Comparison of ENCODE assay signal across 8 cellular contexts in the genomic region with DNA sequence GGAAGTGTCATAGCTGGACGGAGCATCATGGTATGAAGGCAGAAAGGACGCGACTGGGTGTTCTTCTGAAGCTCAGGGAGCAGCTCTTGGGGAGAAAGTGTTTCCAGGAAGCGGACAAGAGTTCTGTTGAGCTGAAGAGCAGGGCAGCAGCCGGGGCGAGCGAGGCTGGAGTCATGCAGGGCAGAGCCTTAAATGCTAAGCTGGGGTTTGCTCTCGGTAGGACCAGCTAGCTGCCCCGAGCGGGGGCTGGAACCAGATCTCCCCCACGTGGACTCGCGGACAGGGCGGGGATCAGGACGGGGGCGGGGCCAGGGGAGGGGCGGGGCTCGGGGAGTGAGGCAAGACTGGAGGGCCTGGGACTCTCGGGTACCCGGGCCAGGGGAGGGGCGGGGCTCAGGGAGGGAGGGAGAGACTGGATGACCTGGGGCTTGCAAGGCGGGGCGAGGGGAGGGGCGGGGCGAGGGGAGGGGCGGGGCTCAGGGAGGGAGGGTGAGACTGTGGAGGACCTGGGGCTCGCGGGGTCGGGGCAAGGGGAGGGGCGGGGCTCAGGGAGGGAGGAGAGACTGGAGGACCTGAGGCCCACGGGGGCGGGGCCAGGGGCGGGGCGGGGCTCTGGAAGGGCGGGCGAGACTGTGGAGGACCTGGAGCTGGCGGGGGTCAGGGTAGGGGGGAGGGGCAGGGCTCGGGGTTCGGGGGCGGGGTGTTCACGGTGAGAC. TPM values are rescaled to one million over a fixed set of nuclear protein-coding genes. Genes with fewer than 3 reads are reported as not detected.
DNase-seq lines count a peak whose midpoint lies in the region; ATAC-seq lines count a peak whose summit lies in the region.

No MANE protein-coding gene starts in this region.

- H3K36me3 ChIP-seq in ACC112 (ENCODE audit: insufficient read depth, low read length), result no peaks in the 10 kb centered on the region

- no peaks in the 10 kb centered on the region for H3K9me3 Mint-ChIP-seq in activated CD4-positive, alpha-beta T cell treated with anti-CD3 and anti-CD28 coated beads, Interleukin-2, amount 10 ng/mL, durations not matched to agents 7 days and 5 days

- CTCF ChIA-PET in activated CD4-positive, alpha-beta T cell treated with anti-CD3 and anti-CD28 coated beads, Interleukin-2, amount 10 ng/mL, durations not matched to agents 7 days and 5 days (lab: Charles Lee), result interaction anchor here (1.1 kb wide), 1 partner anchor 8 kb away, joined by 3 read pairs; no protein-coding TSS in a partner anchor

- H2AFZ ChIP-seq in ACC112 (ENCODE audit: low read length, unreplicated experiment), result peak overlapping the region; percentile 95

- peak overlapping the region; percentile 74 for H3K4me3 Mint-ChIP-seq in activated CD4-positive, alpha-beta T cell treated with anti-CD3 and anti-CD28 coated beads, Interleukin-2, amount 10 ng/mL, durations not matched to agents 7 days and 5 days

- H3K27ac ChIP-seq in ACC112 (ENCODE audit: low read depth, low read length), result no peak overlapping the region

- H3K4me1 ChIP-seq in ACC112 (ENCODE audit: control insufficient read depth, insufficient read depth, low read length, unreplicated experiment), result peaks cover 13% of the 10 kb centered on the region

- peaks cover 37% of the 10 kb centered on the region for H3K4me1 Mint-ChIP-seq in activated CD4-positive, alpha-beta T cell treated with anti-CD3 and anti-CD28 coated beads, Interleukin-2, amount 10 ng/mL, durations not matched to agents 7 days and 5 days

- H3K4me3 ChIP-seq in ACC112 (ENCODE audit: low read depth, low read length), result peak overlapping the region; percentile 94

- H3K36me3 Mint-ChIP-seq in activated CD4-positive, alpha-beta T cell treated with anti-CD3 and anti-CD28 coated beads, Interleukin-2, amount 10 ng/mL, durations not matched to agents 7 days and 5 days (ENCODE audit: low read depth), result peaks cover 5% of the 10 kb centered on the region

- POLR2A ChIA-PET in activated CD4-positive, alpha-beta T cell treated with anti-CD3 and anti-CD28 coated beads, Interleukin-2, amount 10 ng/mL, durations not matched to agents 7 days and 5 days (lab: Charles Lee), result interaction anchor here (1.1 kb wide), 1 partner anchor 9 kb away, joined by 9 read pairs; no protein-coding TSS in a partner anchor

- H3K27ac Mint-ChIP-seq in activated CD4-positive, alpha-beta T cell treated with anti-CD3 and anti-CD28 coated beads, Interleukin-2, amount 10 ng/mL, durations not matched to agents 7 days and 5 days, result peak overlapping the region; percentile 47

- H3K27me3 ChIP-seq in ACC112 (ENCODE audit: insufficient read depth, low read length), result no peaks in the 10 kb centered on the region

- peaks cover 6% of the 10 kb centered on the region for H3K27me3 Mint-ChIP-seq in activated CD4-positive, alpha-beta T cell treated with anti-CD3 and anti-CD28 coated beads, Interleukin-2, amount 10 ng/mL, durations not matched to agents 7 days and 5 days

- ATAC-seq in GM18907 (IDR thresholded peaks at IDR 0.05; ENCODE audit: unreplicated experiment) (peak; percentile 57), HG03196 (IDR thresholded peaks at IDR 0.05; ENCODE audit: unreplicated experiment) (peak; percentile 47)

- DNase-seq in NCI-H524 treated with DMSO at 0.1 percent for 48 hours (lab: John Stamatoyannopoulos, UW) (peak; percentile 73), cortex of kidney (lab: John Stamatoyannopoulos, UW) (peak; percentile 29), left kidney (ENCODE audit: low read depth, low spot score) (peak; percentile 97)
- DNase-seq in activated CD4-positive, alpha-beta T cell treated with anti-CD3 and anti-CD28 coated beads, Interleukin-2, amount 10 ng/mL, durations not matched to agents 7 days and 5 days, result peak; percentile 95
- peak; percentile 69 to 92 (median 88) for DNase-seq in stimulated activated CD4-positive, alpha-beta T cell treated with anti-CD3 and anti-CD28 coated beads, Interleukin-1b, Interleukin-23, amount 100 ng/mL, for 24 hours (ENCODE audit: low read depth in 4 of 4, low spot score in 1 of 4)

- H3K79me2 ChIP-seq in ACC112 (ENCODE audit: control insufficient read depth, insufficient read depth, low read length, unreplicated experiment), result no peaks in the 10 kb centered on the region

RNA-seq across cellular contexts. Expression of a gene that starts 0.5 kb away (rescaled TPM):
- 10 to 100 TPM; 19.7 to 23.3 TPM for total RNA-seq in activated CD4-positive, alpha-beta T cell treated with anti-CD3 and anti-CD28 coated beads, Interleukin-2, amount 10 ng/mL, durations not matched to agents 7 days and 5 days

Comparison
In these comparisons a context has a peak if more than half of its experiments do, and no peak if none do; other contexts are left out.
1. DNase-seq: peak in every context shown above with its lines; median percentile 97 in left kidney; 95 in activated CD4-positive, alpha-beta T cell treated with anti-CD3 and anti-CD28 coated beads, Interleukin-2, amount 10 ng/mL, durations not matched to agents 7 days and 5 days; 88 in stimulated activated CD4-positive, alpha-beta T cell treated with anti-CD3 and anti-CD28 coated beads, Interleukin-1b, Interleukin-23, amount 100 ng/mL, for 24 hours; 73 in NCI-H524 treated with DMSO at 0.1 percent for 48 hours; 29 in cortex of kidney.